19 cellular contexts compared by ENCODE assay signal in the genomic region with DNA sequence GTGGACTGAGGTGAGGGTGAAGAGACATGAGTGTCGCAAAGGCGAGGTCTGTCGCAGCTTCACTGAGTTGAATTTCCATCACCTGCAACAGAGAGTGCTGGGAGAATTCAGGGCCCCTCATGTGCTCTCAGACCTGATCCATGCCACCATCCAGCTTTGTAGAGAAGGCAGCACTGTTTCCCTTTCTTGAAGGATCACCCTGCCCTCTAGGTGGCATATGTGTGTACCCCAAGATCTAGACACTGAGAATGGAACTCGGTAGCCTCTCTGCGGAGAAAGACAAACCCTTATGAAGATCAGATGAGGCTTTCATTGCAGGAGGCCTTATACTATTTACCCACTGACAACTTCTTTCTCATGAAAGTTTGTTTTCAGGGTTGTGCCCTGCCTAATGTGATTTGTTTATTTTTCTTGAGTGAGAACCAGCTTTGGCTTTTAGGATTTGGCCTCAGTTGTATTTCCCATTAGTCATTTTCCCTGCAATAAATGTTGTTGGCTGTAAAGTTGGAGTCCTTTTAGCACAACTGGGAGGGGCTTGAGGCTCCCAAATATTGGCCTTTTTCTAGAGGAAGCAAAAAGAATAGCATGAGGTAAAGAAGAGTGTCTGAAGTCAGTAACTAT.
DNase-seq lines count a peak whose midpoint lies in the region; TF ChIP-seq lines count a peak whose summit lies in the region.
"Had no signal": no experiment of that assay in that cellular context is flagged by ENCODE, and none has a peak within 500 bp of the region (broad histone marks: within the 10 kb centered on the region; RNA-seq: fewer than 3 reads in every experiment).

No MANE protein-coding gene starts in this region.

- H3K4me3 Mint-ChIP-seq in endodermal cell (no peak overlapping the region), HFFc6 (no peak overlapping the region)
- H3K4me3 Mint-ChIP-seq in CD4-positive, alpha-beta memory T cell = no peak overlapping the region
- H3K4me3 Mint-ChIP-seq: naive B cell; stimulated activated memory B cell treated with anti-CD40 and anti-IgM and Interleukin-4, amounts not matched to agents 10 μg/mL and 1 μg/mL and 100 μg/mL, for 72 hours had no signal

- 90 to 95% methylated on average over 5 of the region's 5 CpGs for WGBS in endodermal cell (ENCODE audit: insufficient coverage in 1 of 2, insufficient read length in 1 of 2), 2 experiments

- no peaks in the 10 kb centered on the region for H3K36me3 ChIP-seq in endodermal cell (ENCODE audit: control insufficient read depth, insufficient read depth, low read length)
- H3K36me3 ChIP-seq in CD4-positive, alpha-beta memory T cell (ENCODE audit: insufficient read depth, low read length) = no peaks in the 10 kb centered on the region
- H3K36me3 ChIP-seq: tibial nerve had no signal

- TF ChIP-seq CTCF in GM12873 (IDR thresholded peaks at IDR 0.05; ENCODE audit: insufficient read depth, low read depth, low read length, missing control alignments) (peak; percentile 9), endodermal cell (conservative IDR thresholded peaks at IDR 0.05) (peak; percentile 20), HFFc6 (IDR thresholded peaks at IDR 0.05) (no peak)

- H3K27ac Mint-ChIP-seq in endodermal cell = no peak overlapping the region
- no peak overlapping the region for H3K27ac Mint-ChIP-seq in HFFc6
- no peak overlapping the region for H3K27ac Mint-ChIP-seq in CD4-positive, alpha-beta memory T cell
- H3K27ac Mint-ChIP-seq: naive B cell; stimulated activated memory B cell treated with anti-CD40 and anti-IgM and Interleukin-4, amounts not matched to agents 10 μg/mL and 1 μg/mL and 100 μg/mL, for 72 hours had no signal

- no peak overlapping the region for H3K4me3 ChIP-seq in endodermal cell (ENCODE audit: low read length)
- H3K4me3 ChIP-seq in CD4-positive, alpha-beta memory T cell (ENCODE audit: low read length in 2 of 2) = no peak overlapping the region
- H3K4me3 ChIP-seq: GM12878, tibial nerve had no signal

- CTCF ChIA-PET in CD4-positive, alpha-beta memory T cell (lab: Charles Lee; ENCODE audit: partially characterized antibody) = no interaction called here

- H3K9me3 Mint-ChIP-seq in endodermal cell = no peaks in the 10 kb centered on the region
- H3K9me3 Mint-ChIP-seq in HFFc6 = peaks cover 13% of the 10 kb centered on the region
- peaks cover 0 to 15% (median 7%) of the 10 kb centered on the region in 8 donors for H3K9me3 Mint-ChIP-seq in CD4-positive, alpha-beta memory T cell

- intact Hi-C loops in CD4-positive, alpha-beta memory T cell (cut with micrococcal nuclease) = no loop called here

- H3K27me3 Mint-ChIP-seq in endodermal cell (ENCODE audit: insufficient read depth) (no peaks in the 10 kb centered on the region), HFFc6 (ENCODE audit: insufficient read depth) (no peaks in the 10 kb centered on the region)
- no peaks in the 10 kb centered on the region for H3K27me3 Mint-ChIP-seq in CD4-positive, alpha-beta memory T cell
- H3K27me3 Mint-ChIP-seq: naive B cell; stimulated activated memory B cell treated with anti-CD40 and anti-IgM and Interleukin-4, amounts not matched to agents 10 μg/mL and 1 μg/mL and 100 μg/mL, for 72 hours had no signal

- no peak overlapping the region for H3K9ac ChIP-seq in endodermal cell (ENCODE audit: extremely low read depth, low read length, poor library complexity, severe bottlenecking)

- H3K36me3 Mint-ChIP-seq in endodermal cell (ENCODE audit: low read depth) = no peaks in the 10 kb centered on the region
- no peaks in the 10 kb centered on the region for H3K36me3 Mint-ChIP-seq in HFFc6 (ENCODE audit: low read depth)
- peaks cover 0 to 3% of the 10 kb centered on the region in 2 donors for H3K36me3 Mint-ChIP-seq in CD4-positive, alpha-beta memory T cell
- H3K36me3 Mint-ChIP-seq: naive B cell had no signal

- POLR2A ChIA-PET in CD4-positive, alpha-beta memory T cell (lab: Charles Lee; ENCODE audit: partially characterized antibody) = no interaction called here

- peaks cover 16% of the 10 kb centered on the region for H3K9me3 ChIP-seq in endodermal cell (ENCODE audit: control insufficient read depth, low read length)
- H3K9me3 ChIP-seq in CD4-positive, alpha-beta memory T cell (ENCODE audit: control insufficient read depth in 1 of 2, low read length in 2 of 2) = no peaks in the 10 kb centered on the region

- H3K27ac ChIP-seq in endodermal cell (ENCODE audit: low read depth, low read length) = no peak overlapping the region
- H3K27ac ChIP-seq in CD4-positive, alpha-beta memory T cell (ENCODE audit: low read depth, low read length) = no peak overlapping the region
- H3K27ac ChIP-seq: tibial nerve had no signal

- DNase-seq in M059J (ENCODE audit: low read depth) (peak; percentile 92), endodermal cell (no peak), smooth muscle cell of the brain vasculature (ENCODE audit: low read depth, low spot score) (peak; percentile 31), HFFc6 (no peak), NCI-H345 treated with DMSO at 0.1 percent for 48 hours (lab: John Stamatoyannopoulos, UW; ENCODE audit: unreplicated experiment) (no peak)
- DNase-seq in CD4-positive, alpha-beta memory T cell = no peak
- DNase-seq: activated T-cell treated with anti-CD3 and anti-CD28 coated beads for 4 hours, anterior cingulate cortex, hippocampal formation, MV-4-11, naive B cell, NCI-H2081, NCI-H510A treated with DMSO at 0.1 percent for 48 hours, SHP77 treated with DMSO at 0.1 percent for 48 hours, T-helper 1 cell had no signal

- no peaks in the 10 kb centered on the region for H3K27me3 ChIP-seq in endodermal cell (ENCODE audit: control insufficient read depth, insufficient read depth, low read length, poor library complexity, severe bottlenecking)
- H3K27me3 ChIP-seq in CD4-positive, alpha-beta memory T cell (ENCODE audit: insufficient read depth, low read length) = no peaks in the 10 kb centered on the region
- H3K27me3 ChIP-seq: tibial nerve had no signal

- H3K4me1 Mint-ChIP-seq in endodermal cell (peaks cover 15% of the 10 kb centered on the region), HFFc6 (ENCODE audit: low read depth) (no peaks in the 10 kb centered on the region)
- no peaks in the 10 kb centered on the region for H3K4me1 Mint-ChIP-seq in CD4-positive, alpha-beta memory T cell
- H3K4me1 Mint-ChIP-seq: naive B cell; stimulated activated memory B cell treated with anti-CD40 and anti-IgM and Interleukin-4, amounts not matched to agents 10 μg/mL and 1 μg/mL and 100 μg/mL, for 72 hours had no signal

- H3K4me1 ChIP-seq in endodermal cell (ENCODE audit: control insufficient read depth, insufficient read depth, low read length) = peaks cover 4% of the 10 kb centered on the region
- no peaks in the 10 kb centered on the region for H3K4me1 ChIP-seq in CD4-positive, alpha-beta memory T cell (ENCODE audit: insufficient read depth, low read length)

Comparison
In these comparisons a context has a peak if more than half of its experiments do, and no peak if none do; other contexts are left out.
1. DNase-seq: peak in M059J (single experiment) and smooth muscle cell of the brain vasculature (single experiment); none in endodermal cell (single experiment), HFFc6 (single experiment), CD4-positive, alpha-beta memory T cell (0 of 5) and NCI-H345 treated with DMSO at 0.1 percent for 48 hours (single experiment).